Comparison of ENCODE assay signal across 24 cellular contexts in genomic region chr2:230697676-230698075, GRCh38. TPM values are rescaled to one million over a fixed set of nuclear protein-coding genes. Genes with fewer than 3 reads are reported as not detected.
DNase-seq lines count a peak whose midpoint lies in the region; ATAC-seq and TF ChIP-seq lines count a peak whose summit lies in the region.
"Had no signal": no experiment of that assay in that cellular context is flagged by ENCODE, and none has a peak within 500 bp of the region (broad histone marks: within the 10 kb centered on the region; RNA-seq: fewer than 3 reads in every experiment).

No MANE protein-coding gene starts in this region.

- H3K4me3 Mint-ChIP-seq in activated CD8-positive, alpha-beta T cell treated with anti-CD3 and anti-CD28 coated beads for 36 hours = no peak overlapping the region
- H3K4me3 Mint-ChIP-seq in activated CD8-positive, alpha-beta T cell treated with anti-CD3 and anti-CD28 coated beads, Interleukin-2, amount 10 ng/mL, durations not matched to agents 7 days and 5 days = no peak overlapping the region
- H3K4me3 Mint-ChIP-seq in stimulated activated naive CD8-positive, alpha-beta T cell treated with anti-CD3 and anti-CD28 coated beads, Interleukin-15, amount 100 ng/mL, for 72 hours = no peak overlapping the region
- H3K4me3 Mint-ChIP-seq: CD4-positive, alpha-beta T cell had no signal

- no peak overlapping the region for H3K27ac ChIP-seq in right atrium auricular region
- H3K27ac ChIP-seq: 22Rv1, BLaER1, Peyer's patch had no signal

- H3K4me3 ChIP-seq in right atrium auricular region = no peak overlapping the region
- H3K4me3 ChIP-seq in astrocyte of the spinal cord (ENCODE audit: low read depth, low read length) = no peak overlapping the region
- no peak overlapping the region for H3K4me3 ChIP-seq in mucosa of descending colon
- H3K4me3 ChIP-seq: BLaER1, GM12878, Peyer's patch had no signal

- no peak for DNase-seq in activated CD8-positive, alpha-beta T cell treated with anti-CD3 and anti-CD28 coated beads for 36 hours
- DNase-seq in activated CD8-positive, alpha-beta T cell treated with anti-CD3 and anti-CD28 coated beads, Interleukin-2, amount 10 ng/mL, durations not matched to agents 7 days and 5 days = no peak
- DNase-seq in right atrium auricular region (ENCODE audit: low spot score) (peak; percentile 13), left cardiac atrium (no peak), astrocyte of the spinal cord (ENCODE audit: low read depth, low spot score) (peak; percentile 50), NCI-H1417 (lab: John Stamatoyannopoulos, UW) (no peak), mucosa of descending colon (no peak)
- DNase-seq in stimulated activated naive CD8-positive, alpha-beta T cell treated with anti-CD3 and anti-CD28 coated beads, Interleukin-15, amount 100 ng/mL, for 72 hours = no peak
- DNase-seq: ACHN; CD4-positive, alpha-beta T cell; DND-41; KG1; MV-4-11; NCI-H1105 treated with DMSO at 0.1 percent for 48 hours; NCI-H1694; NCI-H2081; NCI-H2171; NCI-H524 treated with DMSO at 0.1 percent for 48 hours; Peyer's patch had no signal

- H3K4me1 ChIP-seq in right atrium auricular region = no peaks in the 10 kb centered on the region
- no peaks in the 10 kb centered on the region for H3K4me1 ChIP-seq in mucosa of descending colon (ENCODE audit: low read depth)
- H3K4me1 ChIP-seq: BLaER1, Peyer's patch had no signal

- no peak for TF ChIP-seq CTCF in activated CD8-positive, alpha-beta T cell treated with anti-CD3 and anti-CD28 coated beads for 36 hours (IDR thresholded peaks at IDR 0.05)
- TF ChIP-seq CTCF in right atrium auricular region (IDR thresholded peaks at IDR 0.05) = no peak
- no peak for TF ChIP-seq CTCF in astrocyte of the spinal cord (IDR thresholded peaks at IDR 0.05; ENCODE audit: low read depth, low read length)
- no peak for TF ChIP-seq CTCF in mucosa of descending colon (IDR thresholded peaks at IDR 0.05)

- intact Hi-C loops in activated CD8-positive, alpha-beta T cell treated with anti-CD3 and anti-CD28 coated beads for 36 hours (cut with micrococcal nuclease) = no loop called here
- intact Hi-C loops in left cardiac atrium (cut with DNase I) = no loop called here
- intact Hi-C loops in mucosa of descending colon (cut with DNase I, micrococcal nuclease) = no loop called here

- H3K4me1 Mint-ChIP-seq in activated CD8-positive, alpha-beta T cell treated with anti-CD3 and anti-CD28 coated beads for 36 hours (ENCODE audit: low read depth) = peaks cover 32% of the 10 kb centered on the region
- H3K4me1 Mint-ChIP-seq in activated CD8-positive, alpha-beta T cell treated with anti-CD3 and anti-CD28 coated beads, Interleukin-2, amount 10 ng/mL, durations not matched to agents 7 days and 5 days (ENCODE audit: low read depth) = peaks cover 25% of the 10 kb centered on the region
- H3K4me1 Mint-ChIP-seq in stimulated activated naive CD8-positive, alpha-beta T cell treated with anti-CD3 and anti-CD28 coated beads, Interleukin-15, amount 100 ng/mL, for 72 hours = peaks cover 24% of the 10 kb centered on the region

- peaks cover 6% of the 10 kb centered on the region for H3K9me3 Mint-ChIP-seq in activated CD8-positive, alpha-beta T cell treated with anti-CD3 and anti-CD28 coated beads for 36 hours
- H3K9me3 Mint-ChIP-seq in activated CD8-positive, alpha-beta T cell treated with anti-CD3 and anti-CD28 coated beads, Interleukin-2, amount 10 ng/mL, durations not matched to agents 7 days and 5 days (ENCODE audit: insufficient read depth) = peaks cover 4% of the 10 kb centered on the region
- H3K9me3 Mint-ChIP-seq in stimulated activated naive CD8-positive, alpha-beta T cell treated with anti-CD3 and anti-CD28 coated beads, Interleukin-15, amount 100 ng/mL, for 72 hours = peaks cover 3 to 4% of the 10 kb centered on the region in 2 donors

- POLR2A ChIA-PET in activated CD8-positive, alpha-beta T cell treated with anti-CD3 and anti-CD28 coated beads for 36 hours (lab: Charles Lee) = interaction anchor here (0.9 to 1.1 kb wide), 2 partner anchors 16 to 101 kb away, joined by 3 read pairs; no protein-coding TSS in a partner anchor
- POLR2A ChIA-PET in activated CD8-positive, alpha-beta T cell treated with anti-CD3 and anti-CD28 coated beads, Interleukin-2, amount 10 ng/mL, durations not matched to agents 7 days and 5 days (lab: Charles Lee) = interaction anchor here (0.8 kb wide), 1 partner anchor 16 kb away, joined by 3 read pairs; no protein-coding TSS in a partner anchor

- CTCF ChIA-PET in activated CD8-positive, alpha-beta T cell treated with anti-CD3 and anti-CD28 coated beads for 36 hours (lab: Charles Lee) = interaction anchor here (0.7 to 1.4 kb wide), 4 partner anchors 14 to 101 kb away, joined by 3 to 4 read pairs (median 3); no protein-coding TSS in a partner anchor
- CTCF ChIA-PET in activated CD8-positive, alpha-beta T cell treated with anti-CD3 and anti-CD28 coated beads, Interleukin-2, amount 10 ng/mL, durations not matched to agents 7 days and 5 days (lab: Charles Lee) = interaction anchor here (1.2 kb wide), 2 partner anchors 16 to 101 kb away, joined by 3 read pairs; no protein-coding TSS in a partner anchor

- no peaks in the 10 kb centered on the region for H3K27me3 Mint-ChIP-seq in activated CD8-positive, alpha-beta T cell treated with anti-CD3 and anti-CD28 coated beads for 36 hours
- no peaks in the 10 kb centered on the region for H3K27me3 Mint-ChIP-seq in activated CD8-positive, alpha-beta T cell treated with anti-CD3 and anti-CD28 coated beads, Interleukin-2, amount 10 ng/mL, durations not matched to agents 7 days and 5 days (ENCODE audit: low read depth)
- H3K27me3 Mint-ChIP-seq in stimulated activated naive CD8-positive, alpha-beta T cell treated with anti-CD3 and anti-CD28 coated beads, Interleukin-15, amount 100 ng/mL, for 72 hours = no peaks in the 10 kb centered on the region
- H3K27me3 Mint-ChIP-seq: CD4-positive, alpha-beta T cell had no signal

- H3K36me3 ChIP-seq in right atrium auricular region = no peaks in the 10 kb centered on the region
- H3K36me3 ChIP-seq in mucosa of descending colon (ENCODE audit: low read depth) = no peaks in the 10 kb centered on the region
- H3K36me3 ChIP-seq: BLaER1, Peyer's patch had no signal

- no peak overlapping the region for H3K27ac Mint-ChIP-seq in activated CD8-positive, alpha-beta T cell treated with anti-CD3 and anti-CD28 coated beads for 36 hours
- no peak overlapping the region for H3K27ac Mint-ChIP-seq in activated CD8-positive, alpha-beta T cell treated with anti-CD3 and anti-CD28 coated beads, Interleukin-2, amount 10 ng/mL, durations not matched to agents 7 days and 5 days
- peak overlapping the region in 1 of 2 donors; percentile 67 for H3K27ac Mint-ChIP-seq in stimulated activated naive CD8-positive, alpha-beta T cell treated with anti-CD3 and anti-CD28 coated beads, Interleukin-15, amount 100 ng/mL, for 72 hours
- H3K27ac Mint-ChIP-seq: CD4-positive, alpha-beta T cell had no signal

- no peaks in the 10 kb centered on the region for H3K27me3 ChIP-seq in right atrium auricular region
- H3K27me3 ChIP-seq: BLaER1, Peyer's patch had no signal

- in situ Hi-C loops in astrocyte of the spinal cord (cut with HindIII; ENCODE audit: low sequenced_read_pairs) = no loop called here

- H3K36me3 Mint-ChIP-seq in activated CD8-positive, alpha-beta T cell treated with anti-CD3 and anti-CD28 coated beads for 36 hours (ENCODE audit: low read depth) = peaks cover 3% of the 10 kb centered on the region
- H3K36me3 Mint-ChIP-seq in activated CD8-positive, alpha-beta T cell treated with anti-CD3 and anti-CD28 coated beads, Interleukin-2, amount 10 ng/mL, durations not matched to agents 7 days and 5 days (ENCODE audit: low read depth) = peaks cover 11% of the 10 kb centered on the region

- H3K9me3 ChIP-seq in right atrium auricular region = peaks cover 0 to 5% of the 10 kb centered on the region in 2 donors
- no peaks in the 10 kb centered on the region for H3K9me3 ChIP-seq in mucosa of descending colon
- H3K9me3 ChIP-seq: Peyer's patch had no signal

- ATAC-seq in activated CD8-positive, alpha-beta T cell treated with anti-CD3 and anti-CD28 coated beads for 36 hours = peak; percentile 63
- ATAC-seq in activated CD8-positive, alpha-beta T cell treated with anti-CD3 and anti-CD28 coated beads, Interleukin-2, amount 10 ng/mL, durations not matched to agents 7 days and 5 days = no peak
- no peak for ATAC-seq in left cardiac atrium
- ATAC-seq in stimulated activated naive CD8-positive, alpha-beta T cell treated with anti-CD3 and anti-CD28 coated beads, Interleukin-15, amount 100 ng/mL, for 72 hours = peak; percentile 60
- no peak for ATAC-seq in mucosa of descending colon
- ATAC-seq: GM12878, HepG2, Right ventricle myocardium inferior had no signal

RNA-seq across cellular contexts. Expression of gene CAB39, which starts 15.0 kb away (rescaled TPM):
- 100 to 1,000 TPM; 119 to 120 TPM for total RNA-seq in activated CD8-positive, alpha-beta T cell treated with anti-CD3 and anti-CD28 coated beads for 36 hours
- total RNA-seq in activated CD8-positive, alpha-beta T cell treated with anti-CD3 and anti-CD28 coated beads, Interleukin-2, amount 10 ng/mL, durations not matched to agents 7 days and 5 days = 100 to 1,000 TPM; 175 to 178 TPM
- total RNA-seq in right atrium auricular region = 10 to 100 TPM; 66.1 to 81.5 TPM
- 10 to 100 TPM; 85.5 to 87.8 TPM for total RNA-seq in left cardiac atrium
- total RNA-seq in mucosa of descending colon = 100 to 1,000 TPM; 112 to 155 (median 115) TPM

Comparison
In these comparisons a context has a peak if more than half of its experiments do, and no peak if none do; other contexts are left out.
1. ATAC-seq: peak in activated CD8-positive, alpha-beta T cell treated with anti-CD3 and anti-CD28 coated beads for 36 hours (single experiment) and stimulated activated naive CD8-positive, alpha-beta T cell treated with anti-CD3 and anti-CD28 coated beads, Interleukin-15, amount 100 ng/mL, for 72 hours (single experiment); none in activated CD8-positive, alpha-beta T cell treated with anti-CD3 and anti-CD28 coated beads, Interleukin-2, amount 10 ng/mL, durations not matched to agents 7 days and 5 days (single experiment), left cardiac atrium (0 of 2) and mucosa of descending colon (single experiment).
2. DNase-seq: peak in right atrium auricular region (single experiment) and astrocyte of the spinal cord (single experiment); none in activated CD8-positive, alpha-beta T cell treated with anti-CD3 and anti-CD28 coated beads for 36 hours (single experiment), activated CD8-positive, alpha-beta T cell treated with anti-CD3 and anti-CD28 coated beads, Interleukin-2, amount 10 ng/mL, durations not matched to agents 7 days and 5 days (single experiment), left cardiac atrium (single experiment), stimulated activated naive CD8-positive, alpha-beta T cell treated with anti-CD3 and anti-CD28 coated beads, Interleukin-15, amount 100 ng/mL, for 72 hours (0 of 2), NCI-H1417 (0 of 3) and mucosa of descending colon (0 of 3).